In genomic region chr2:11889101-11889850, GRCh38 we compare ENCODE assay signal across 21 cellular contexts.
DNase-seq lines count a peak whose midpoint lies in the region; ATAC-seq and FAIRE-seq lines count a peak whose summit lies in the region.
"Had no signal": no experiment of that assay in that cellular context is flagged by ENCODE, and none has a peak within 500 bp of the region (broad histone marks: within the 10 kb centered on the region; RNA-seq: fewer than 3 reads in every experiment).

No MANE protein-coding gene starts in this region.

- peak; percentile 60 for FAIRE-seq in A204.1 (lab: Jason Lieb, UNC)
- FAIRE-seq in endometrium (lab: Jason Lieb, UNC) = peak; percentile 29
- FAIRE-seq in frontal cortex (lab: Jason Lieb, UNC) = peak; percentile 86
- FAIRE-seq: GM12878, HTR-8/SVneo had no signal

- DNase-seq in GM04503 (ENCODE audit: low read depth) (peak; percentile 27), frontal cortex (ENCODE audit: low spot score in 2 of 2) (no peak), SW 1271 (lab: John Stamatoyannopoulos, UW) (no peak)
- DNase-seq: 8988T; ACHN; AML-193; CD4-positive, alpha-beta memory T cell; DMS79 treated with DMSO at 0.1 percent for 48 hours; GF-D8; GOT3; H7; HFFc6; KG1 had no signal

- ATAC-seq in GM18511 (IDR thresholded peaks at IDR 0.05; ENCODE audit: unreplicated experiment) = no peak
- no peak for ATAC-seq in GM21390 (IDR thresholded peaks at IDR 0.05; ENCODE audit: unreplicated experiment)
- ATAC-seq in GM21381 (IDR thresholded peaks at IDR 0.05; ENCODE audit: unreplicated experiment) = no peak
- ATAC-seq: GM12878, HCT116 had no signal
